ENCODE assay signal across 1 cellular context in the genomic region with DNA sequence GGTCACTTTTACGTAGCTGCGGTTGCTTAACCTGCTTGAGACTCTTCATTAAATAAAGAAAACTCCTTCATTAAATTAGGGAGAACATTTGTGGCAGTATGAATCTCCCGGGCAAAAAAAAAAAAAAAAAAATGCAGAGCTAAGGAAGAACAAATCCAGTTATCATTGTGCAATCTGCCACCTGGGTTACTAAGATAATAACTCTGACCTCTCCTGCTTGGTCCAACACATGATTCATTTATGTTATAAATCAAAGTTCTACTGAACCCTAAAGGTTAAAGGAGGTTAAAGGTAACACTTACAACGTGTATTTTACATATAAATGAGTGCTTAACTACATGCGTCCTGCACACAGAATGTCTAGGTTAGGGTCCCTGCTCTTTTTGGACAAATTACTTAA.
A peak's percentile ranks its signal among the peaks of the same experiment; 100 is the strongest.
TF ChIP-seq lines count a peak whose summit lies in the region.

No MANE protein-coding gene starts in this region.

TF ChIP-seq in liver, 16 proteins besides CTCF, POLR2A, EP300 and RAD21 (continued from another document):
- TF ChIP-seq NR2F2 (IDR thresholded peaks at IDR 0.05) = no peak
- peak; percentile 68 to 87 for TF ChIP-seq RXRA (IDR thresholded peaks at IDR 0.05)
- TF ChIP-seq TAF1 (conservative IDR thresholded peaks at IDR 0.05) = no peak
- peak; percentile 32 for TF ChIP-seq YY1 (IDR thresholded peaks at IDR 0.05)
- no peak for TF ChIP-seq FOXA1 (IDR thresholded peaks at IDR 0.05)
- TF ChIP-seq, protein P1, sequence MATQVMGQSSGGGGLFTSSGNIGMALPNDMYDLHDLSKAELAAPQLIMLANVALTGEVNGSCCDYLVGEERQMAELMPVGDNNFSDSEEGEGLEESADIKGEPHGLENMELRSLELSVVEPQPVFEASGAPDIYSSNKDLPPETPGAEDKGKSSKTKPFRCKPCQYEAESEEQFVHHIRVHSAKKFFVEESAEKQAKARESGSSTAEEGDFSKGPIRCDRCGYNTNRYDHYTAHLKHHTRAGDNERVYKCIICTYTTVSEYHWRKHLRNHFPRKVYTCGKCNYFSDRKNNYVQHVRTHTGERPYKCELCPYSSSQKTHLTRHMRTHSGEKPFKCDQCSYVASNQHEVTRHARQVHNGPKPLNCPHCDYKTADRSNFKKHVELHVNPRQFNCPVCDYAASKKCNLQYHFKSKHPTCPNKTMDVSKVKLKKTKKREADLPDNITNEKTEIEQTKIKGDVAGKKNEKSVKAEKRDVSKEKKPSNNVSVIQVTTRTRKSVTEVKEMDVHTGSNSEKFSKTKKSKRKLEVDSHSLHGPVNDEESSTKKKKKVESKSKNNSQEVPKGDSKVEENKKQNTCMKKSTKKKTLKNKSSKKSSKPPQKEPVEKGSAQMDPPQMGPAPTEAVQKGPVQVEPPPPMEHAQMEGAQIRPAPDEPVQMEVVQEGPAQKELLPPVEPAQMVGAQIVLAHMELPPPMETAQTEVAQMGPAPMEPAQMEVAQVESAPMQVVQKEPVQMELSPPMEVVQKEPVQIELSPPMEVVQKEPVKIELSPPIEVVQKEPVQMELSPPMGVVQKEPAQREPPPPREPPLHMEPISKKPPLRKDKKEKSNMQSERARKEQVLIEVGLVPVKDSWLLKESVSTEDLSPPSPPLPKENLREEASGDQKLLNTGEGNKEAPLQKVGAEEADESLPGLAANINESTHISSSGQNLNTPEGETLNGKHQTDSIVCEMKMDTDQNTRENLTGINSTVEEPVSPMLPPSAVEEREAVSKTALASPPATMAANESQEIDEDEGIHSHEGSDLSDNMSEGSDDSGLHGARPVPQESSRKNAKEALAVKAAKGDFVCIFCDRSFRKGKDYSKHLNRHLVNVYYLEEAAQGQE (IDR thresholded peaks at IDR 0.05) = no peak
- TF ChIP-seq HNF4G (IDR thresholded peaks at IDR 0.05) = no peak
- peak; percentile 9 to 24 for TF ChIP-seq JUND (IDR thresholded peaks at IDR 0.05)
- peak; percentile 22 for TF ChIP-seq SP1 (IDR thresholded peaks at IDR 0.05)
- TF ChIP-seq HNF4A (conservative IDR thresholded peaks at IDR 0.05) = peak; percentile 40 to 73
- TF ChIP-seq, protein P2, sequence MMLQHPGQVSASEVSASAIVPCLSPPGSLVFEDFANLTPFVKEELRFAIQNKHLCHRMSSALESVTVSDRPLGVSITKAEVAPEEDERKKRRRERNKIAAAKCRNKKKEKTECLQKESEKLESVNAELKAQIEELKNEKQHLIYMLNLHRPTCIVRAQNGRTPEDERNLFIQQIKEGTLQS (IDR thresholded peaks at IDR 0.05) = no peak
- TF ChIP-seq, protein P3, sequence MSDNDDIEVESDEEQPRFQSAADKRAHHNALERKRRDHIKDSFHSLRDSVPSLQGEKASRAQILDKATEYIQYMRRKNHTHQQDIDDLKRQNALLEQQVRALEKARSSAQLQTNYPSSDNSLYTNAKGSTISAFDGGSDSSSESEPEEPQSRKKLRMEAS (IDR thresholded peaks at IDR 0.05) = peak; percentile 75
- TF ChIP-seq EGR1 (IDR thresholded peaks at IDR 0.05; ENCODE audit: low read depth in 2 of 2) = peak in 1 of 2 donors; percentile 35
- TF ChIP-seq, protein P4, sequence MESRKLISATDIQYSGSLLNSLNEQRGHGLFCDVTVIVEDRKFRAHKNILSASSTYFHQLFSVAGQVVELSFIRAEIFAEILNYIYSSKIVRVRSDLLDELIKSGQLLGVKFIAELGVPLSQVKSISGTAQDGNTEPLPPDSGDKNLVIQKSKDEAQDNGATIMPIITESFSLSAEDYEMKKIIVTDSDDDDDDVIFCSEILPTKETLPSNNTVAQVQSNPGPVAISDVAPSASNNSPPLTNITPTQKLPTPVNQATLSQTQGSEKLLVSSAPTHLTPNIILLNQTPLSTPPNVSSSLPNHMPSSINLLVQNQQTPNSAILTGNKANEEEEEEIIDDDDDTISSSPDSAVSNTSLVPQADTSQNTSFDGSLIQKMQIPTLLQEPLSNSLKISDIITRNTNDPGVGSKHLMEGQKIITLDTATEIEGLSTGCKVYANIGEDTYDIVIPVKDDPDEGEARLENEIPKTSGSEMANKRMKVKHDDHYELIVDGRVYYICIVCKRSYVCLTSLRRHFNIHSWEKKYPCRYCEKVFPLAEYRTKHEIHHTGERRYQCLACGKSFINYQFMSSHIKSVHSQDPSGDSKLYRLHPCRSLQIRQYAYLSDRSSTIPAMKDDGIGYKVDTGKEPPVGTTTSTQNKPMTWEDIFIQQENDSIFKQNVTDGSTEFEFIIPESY (IDR thresholded peaks at IDR 0.05) = peak; percentile 54
- no peak for TF ChIP-seq FOXA2 (IDR thresholded peaks at IDR 0.05)
TF ChIP-seq in liver: peak in this region for 8.
